Comparison of ENCODE assay signal across 22 cellular contexts in the genomic region with DNA sequence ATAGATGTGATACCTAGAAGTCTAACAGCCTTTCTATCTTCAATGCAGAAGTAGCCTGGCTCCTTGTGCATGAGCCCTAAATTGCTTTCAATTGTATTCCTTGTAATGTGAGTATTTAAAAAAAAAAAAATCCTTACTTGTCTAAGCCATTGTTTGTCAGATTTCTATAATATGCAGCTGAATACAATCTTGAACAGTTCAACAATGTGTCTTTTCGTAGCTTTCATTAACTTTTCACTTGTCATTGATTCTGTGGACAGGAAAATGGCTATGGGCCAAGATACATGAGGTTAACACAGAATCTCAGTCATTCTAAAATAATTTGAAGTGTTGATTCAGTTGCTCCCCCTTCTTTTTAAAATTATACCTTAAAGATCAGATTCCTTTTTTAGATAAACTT.
"Had no signal": no experiment of that assay in that cellular context is flagged by ENCODE, and none has a peak within 500 bp of the region (broad histone marks: within the 10 kb centered on the region; RNA-seq: fewer than 3 reads in every experiment).

No MANE protein-coding gene starts in this region.

- H3K4me3 ChIP-seq: breast epithelium, SJSA1 had no signal

- DNase-seq: activated CD4-positive, alpha-beta memory T cell treated with anti-CD3 and anti-CD28 coated beads for 36 hours; activated CD4-positive, alpha-beta T cell treated with anti-CD3 and anti-CD28 coated beads, Interleukin-2, amount 10 ng/mL, durations not matched to agents 7 days and 5 days; activated CD4-positive, CD25-positive, alpha-beta regulatory T cell treated with anti-CD3 and anti-CD28 coated beads, Interleukin-2, amount 50 U/mL, for 72 hours; activated CD8-positive, alpha-beta memory T cell treated with anti-CD3 and anti-CD28 coated beads for 24 hours; activated gamma-delta T cell; activated naive CD4-positive, alpha-beta T cell treated with anti-CD3 and anti-CD28 coated beads for 36 hours; activated T-cell treated with anti-CD3 and anti-CD28 coated beads, Interleukin-2, amount 50 U/mL, for 4 hours; amygdala; caudate nucleus; MM.1S; NCI-H1105 treated with DMSO at 0.1 percent for 48 hours; NCI-H1436 treated with DMSO at 0.1 percent for 48 hours; NCI-H187; NCI-H2081 treated with DMSO at 0.1 percent for 48 hours; NCI-H2171 treated with DMSO at 0.1 percent for 48 hours; NCI-H446; NCI-H524; SHP77; T-helper 17 cell; T-helper 9 cell had no signal
